Comparison of ENCODE assay signal across 27 cellular contexts in genomic region chr14:104592292-104592672, GRCh38. TPM values are rescaled to one million over a fixed set of nuclear protein-coding genes. Genes with fewer than 3 reads are reported as not detected.
A peak's percentile ranks its signal among the peaks of the same experiment; 100 is the strongest.
DNase-seq lines count a peak whose midpoint lies in the region; ATAC-seq, FAIRE-seq and TF ChIP-seq lines count a peak whose summit lies in the region.
"Had no signal": no experiment of that assay in that cellular context is flagged by ENCODE, and none has a peak within 500 bp of the region (broad histone marks: within the 10 kb centered on the region; RNA-seq: fewer than 3 reads in every experiment).

No MANE protein-coding gene starts in this region.

- 62 to 81% (median 72%) methylated on average over 3 of the region's 3 CpGs for WGBS in adrenal gland, 4 donors

- FAIRE-seq in GM12891 (lab: Jason Lieb, UNC): peak; percentile 20
- FAIRE-seq in HTR-8/SVneo (lab: Jason Lieb, UNC): peak; percentile 83
- FAIRE-seq: A204.1 had no signal

- no peak overlapping the region for H3K4me3 ChIP-seq in vagina
- H3K4me3 ChIP-seq in adrenal gland: no peak overlapping the region
- no peak overlapping the region for H3K4me3 ChIP-seq in GM23338
- H3K4me3 ChIP-seq: BLaER1, MG63 had no signal

- H3K27ac ChIP-seq in vagina (no peak overlapping the region), adrenal gland (no peak overlapping the region), GM23338 (ENCODE audit: low read depth) (no peak overlapping the region)
- H3K27ac ChIP-seq: BLaER1, RWPE1 had no signal

- H3F3A ChIP-seq in GM23338 (replicated peaks; ENCODE audit: low read depth): no peaks in the 10 kb centered on the region

- TF ChIP-seq CTCF in chondrocyte (IDR thresholded peaks at IDR 0.05) (no peak), nephron progenitor cell (IDR thresholded peaks at IDR 0.05) (no peak), vagina (IDR thresholded peaks at IDR 0.05) (no peak), adrenal gland (IDR thresholded peaks at IDR 0.05) (no peak), GM23338 (conservative IDR thresholded peaks at IDR 0.05; ENCODE audit: low read depth in 2 of 2) (no peak)

- H3K9me2 ChIP-seq in GM23338 (ENCODE audit: insufficient read depth): no peaks in the 10 kb centered on the region

- H3K4me2 ChIP-seq in GM23338: no peak overlapping the region
- H3K4me2 ChIP-seq: BLaER1 had no signal

- H3K9me3 ChIP-seq in vagina: no peaks in the 10 kb centered on the region
- H3K9me3 ChIP-seq in adrenal gland (replicated peaks in 1 of 3): no peaks in the 10 kb centered on the region
- H3K9me3 ChIP-seq: BLaER1, MG63 had no signal

- TF ChIP-seq POLR2A in GM12891 (IDR thresholded peaks at IDR 0.05; ENCODE audit: low read depth, low read length) (no peak), vagina (IDR thresholded peaks at IDR 0.05) (no peak), adrenal gland (IDR thresholded peaks at IDR 0.05) (no peak)

- no peaks in the 10 kb centered on the region for H4K20me1 ChIP-seq in GM23338 (replicated peaks; ENCODE audit: insufficient read depth)
- H4K20me1 ChIP-seq: BLaER1 had no signal

- no peak for ATAC-seq in GM23338
- ATAC-seq: HCT116 had no signal

- H3K79me2 ChIP-seq in GM23338 (replicated peaks; ENCODE audit: insufficient read depth): no peaks in the 10 kb centered on the region

- no peak overlapping the region for H3K4me3 Mint-ChIP-seq in chondrocyte (ENCODE audit: unreplicated experiment)
- H3K4me3 Mint-ChIP-seq in nephron progenitor cell: no peak overlapping the region
- H3K4me3 Mint-ChIP-seq in GM23338: no peak overlapping the region
- H3K4me3 Mint-ChIP-seq: CD4-positive, CD25-positive, alpha-beta regulatory T cell had no signal

- intact Hi-C loops in vagina (cut with DNase I) (no loop called here), adrenal gland (cut with DNase I) (no loop called here)

- no peaks in the 10 kb centered on the region for H3K36me3 ChIP-seq in vagina
- no peaks in the 10 kb centered on the region for H3K36me3 ChIP-seq in adrenal gland (replicated peaks in 1 of 2)
- H3K36me3 ChIP-seq in GM23338 (ENCODE audit: insufficient read depth): no peaks in the 10 kb centered on the region
- H3K36me3 ChIP-seq: BLaER1, MG63 had no signal

- H3K4me1 Mint-ChIP-seq in chondrocyte (ENCODE audit: low read depth): no peaks in the 10 kb centered on the region
- peaks cover 27% of the 10 kb centered on the region for H3K4me1 Mint-ChIP-seq in nephron progenitor cell
- H3K4me1 Mint-ChIP-seq in GM23338: no peaks in the 10 kb centered on the region; the same call in 2 of the 3 replicates
- H3K4me1 Mint-ChIP-seq: CD4-positive, CD25-positive, alpha-beta regulatory T cell had no signal

- no peak overlapping the region for H2AFZ ChIP-seq in GM23338

- peaks cover 19% of the 10 kb centered on the region for H3K27me3 Mint-ChIP-seq in chondrocyte (ENCODE audit: low read depth)
- peaks cover 14% of the 10 kb centered on the region for H3K27me3 Mint-ChIP-seq in nephron progenitor cell (ENCODE audit: low read depth, poor library complexity)
- H3K27me3 Mint-ChIP-seq in GM23338 (ENCODE audit: insufficient read depth, low read depth, poor library complexity): peaks cover 9% of the 10 kb centered on the region

- no peaks in the 10 kb centered on the region for H3K27me3 ChIP-seq in vagina
- H3K27me3 ChIP-seq in adrenal gland: no peaks in the 10 kb centered on the region
- H3K27me3 ChIP-seq in GM23338 (ENCODE audit: insufficient read depth): no peaks in the 10 kb centered on the region
- H3K27me3 ChIP-seq: BLaER1, MG63 had no signal

- DNase-seq in GM12891 (ENCODE audit: insufficient read length, low spot score) (no peak), HTR-8/SVneo (ENCODE audit: insufficient read length, low spot score) (no peak), chondrocyte (ENCODE audit: low spot score) (peak; percentile 33), nephron progenitor cell (no peak), vagina (ENCODE audit: extremely low spot score in 2 of 2) (no peak), cerebellum (ENCODE audit: low spot score) (no peak), adrenal gland (no peak), GM23338 (ENCODE audit: low spot score) (no peak)
- DNase-seq: CD4-positive, CD25-positive, alpha-beta regulatory T cell; COR-L47; DMS53; GOT3; KG1; MG63; NCI-H2029; NCI-H446 treated with DMSO at 0.1 percent for 48 hours; NCI-H526; NCI-H82; SHP77 treated with DMSO at 0.1 percent for 48 hours had no signal

- H3K36me3 Mint-ChIP-seq in chondrocyte (ENCODE audit: low read depth) (no peaks in the 10 kb centered on the region), nephron progenitor cell (ENCODE audit: low read depth) (no peaks in the 10 kb centered on the region), GM23338 (ENCODE audit: low read depth) (no peaks in the 10 kb centered on the region; the same call in 2 of the 3 replicates)
- H3K36me3 Mint-ChIP-seq: CD4-positive, CD25-positive, alpha-beta regulatory T cell had no signal

- H3K27ac Mint-ChIP-seq in chondrocyte (ENCODE audit: unreplicated experiment) (no peak overlapping the region), nephron progenitor cell (peak overlapping the region; percentile 53), GM23338 (no peak overlapping the region)

- H3K4me1 ChIP-seq in vagina (peaks cover 3% of the 10 kb centered on the region), adrenal gland (replicated peaks in 1 of 2) (no peaks in the 10 kb centered on the region), GM23338 (ENCODE audit: insufficient read depth) (no peaks in the 10 kb centered on the region)

- no peaks in the 10 kb centered on the region for H3K9me3 Mint-ChIP-seq in chondrocyte (ENCODE audit: low read depth)
- H3K9me3 Mint-ChIP-seq in nephron progenitor cell: no peaks in the 10 kb centered on the region
- no peaks in the 10 kb centered on the region; the same call in 2 of the 3 replicates for H3K9me3 Mint-ChIP-seq in GM23338
- H3K9me3 Mint-ChIP-seq: CD4-positive, CD25-positive, alpha-beta regulatory T cell had no signal

TF ChIP-seq in GM12891, 5 proteins besides CTCF, POLR2A, EP300 and RAD21:
- TF ChIP-seq POLR2AphosphoS5 (IDR thresholded peaks at IDR 0.05; ENCODE audit: low read depth, low read length) (no peak), TAF1 (IDR thresholded peaks at IDR 0.05; ENCODE audit: low read depth, low read length) (no peak), PAX5 (IDR thresholded peaks at IDR 0.05; ENCODE audit: insufficient read depth, low read length, severe bottlenecking) (no peak), SPI1 (IDR thresholded peaks at IDR 0.05; ENCODE audit: low read depth, low read length) (no peak), POU2F2 (IDR thresholded peaks at IDR 0.05; ENCODE audit: low read depth, low read length) (no peak)
TF ChIP-seq in GM12891: peak in this region for 0.

RNA-seq across cellular contexts. Expression of gene TMEM179, which starts 12.3 kb away (rescaled TPM):
- not detected for polyA plus RNA-seq in GM12891 (2012; ENCODE audit: low read depth, missing spikeins)
- total RNA-seq in chondrocyte (0.54 to 1.2 TPM (median 0.75 TPM) in 3 replicates), vagina (7.9 TPM), cerebellum (15.7 TPM), adrenal gland (10 to 100 TPM in 6 of 8 donors, 1 to 10 TPM in 2; 4.3 to 46.5 (median 13.2) TPM)
- polyA plus RNA-seq in adrenal gland (10 to 100 TPM in 2 of 3 donors, 1 to 10 TPM in 1; 4.5 to 76.7 (median 17.9) TPM), GM23338 (2016; fragmentation: Nextera tagmentation; extraction: Ambion mirVana) (1.0 and 2.2 TPM in 2 replicates)
- 4.8 and 5.0 TPM in 2 replicates for total RNA-seq in GM23338 (2014; rRNA removed; shearing (Covaris generic))
- total RNA-seq: CD4-positive, CD25-positive, alpha-beta regulatory T cell; G401 had no signal
- polyA plus RNA-seq: CD4-positive, CD25-positive, alpha-beta regulatory T cell had no signal

RNA-seq across cellular contexts. Expression of gene C14orf180, which starts 12.7 kb away (rescaled TPM):
- not detected for polyA plus RNA-seq in GM12891 (2012; ENCODE audit: low read depth, missing spikeins)
- total RNA-seq in chondrocyte (not detected in 3 replicates), vagina (1.7 TPM), cerebellum (0.18 TPM), adrenal gland (10 to 100 TPM in 2 of 8 donors, 1 to 10 TPM in 5, under 1 TPM in 1; 0.34 to 17.8 (median 5.6) TPM)
- polyA plus RNA-seq in adrenal gland (10 to 100 TPM in 1 of 3 donors, 1 to 10 TPM in 1, under 1 TPM in 1; 0.26 to 16.8 (median 7.1) TPM), GM23338 (2016; fragmentation: Nextera tagmentation; extraction: Ambion mirVana) (not detected in 2 replicates)
- total RNA-seq in GM23338 (2014; rRNA removed; shearing (Covaris generic)): not detected in 2 replicates
- total RNA-seq: CD4-positive, CD25-positive, alpha-beta regulatory T cell; Daoy; G401; HT1080 had no signal
- polyA plus RNA-seq: AG04450; CD4-positive, CD25-positive, alpha-beta regulatory T cell had no signal
